1 cellular context compared by ENCODE assay signal in genomic region chr17:60652484-60653247, GRCh38.
TF ChIP-seq lines count a peak whose summit lies in the region.

No MANE protein-coding gene starts in this region.

TF ChIP-seq in HepG2, 621 proteins besides CTCF, POLR2A, EP300 and RAD21 (continued from another document):
- no peak for TF ChIP-seq MLXIP (CRISPR knock-in tag; IDR thresholded peaks at IDR 0.05; ENCODE audit: borderline replicate concordance)
- TF ChIP-seq RCOR2 (CRISPR knock-in tag; IDR thresholded peaks at IDR 0.05): no peak
- TF ChIP-seq PREB (CRISPR knock-in tag; IDR thresholded peaks at IDR 0.05): no peak
- TF ChIP-seq TFE3 (CRISPR knock-in tag; IDR thresholded peaks at IDR 0.05): no peak
- TF ChIP-seq THAP9 (CRISPR knock-in tag; IDR thresholded peaks at IDR 0.05; ENCODE audit: borderline replicate concordance): no peak
- TF ChIP-seq MXD4 (CRISPR knock-in tag; IDR thresholded peaks at IDR 0.05): no peak
- no peak for TF ChIP-seq SMYD3 (CRISPR knock-in tag; IDR thresholded peaks at IDR 0.05)
- TF ChIP-seq SRSF1 (optimal IDR thresholded peaks at IDR 0.05; ENCODE audit: low read depth, low read length): no peak
- no peak for TF ChIP-seq NBN (conservative IDR thresholded peaks at IDR 0.05)
- TF ChIP-seq NR1H2 (CRISPR knock-in tag; IDR thresholded peaks at IDR 0.05; ENCODE audit: borderline replicate concordance, low read depth): no peak
- TF ChIP-seq RFXAP (CRISPR knock-in tag; IDR thresholded peaks at IDR 0.05; ENCODE audit: borderline replicate concordance): no peak
- TF ChIP-seq PATZ1 (CRISPR knock-in tag; IDR thresholded peaks at IDR 0.05): no peak
- TF ChIP-seq GATAD2A (CRISPR knock-in tag; IDR thresholded peaks at IDR 0.05): no peak
- TF ChIP-seq MEIS2 (CRISPR knock-in tag; IDR thresholded peaks at IDR 0.05): no peak
- no peak for TF ChIP-seq RFXANK (CRISPR knock-in tag; IDR thresholded peaks at IDR 0.05)
